27 cellular contexts compared by ENCODE assay signal in genomic region chr15:67907175-67907723, GRCh38.
"Had no signal": no experiment of that assay in that cellular context is flagged by ENCODE, and none has a peak within 500 bp of the region (broad histone marks: within the 10 kb centered on the region; RNA-seq: fewer than 3 reads in every experiment).

No MANE protein-coding gene starts in this region.

- H3K36me3 Mint-ChIP-seq: activated CD4-positive, alpha-beta memory T cell treated with anti-CD3 and anti-CD28 coated beads for 36 hours; activated naive CD8-positive, alpha-beta T cell treated with anti-CD3 and anti-CD28 coated beads, Interleukin-2, amount 10 ng/mL, durations not matched to agents 7 days and 5 days; natural killer cell; stimulated activated effector memory CD8-positive, alpha-beta T cell treated with anti-CD3 and anti-CD28 coated beads, Interleukin-12 subunit alpha, Interleukin-12 subunit beta, amount 100 ng/mL, for 72 hours had no signal

- H3K9me3 ChIP-seq: thyroid gland, upper lobe of right lung had no signal

- DNase-seq: activated CD4-positive, alpha-beta memory T cell treated with anti-CD3 and anti-CD28 coated beads for 36 hours; activated CD4-positive, alpha-beta T cell treated with anti-CD3 and anti-CD28 coated beads, Interleukin-2, amount 10 ng/mL, durations not matched to agents 24 days and 14 days; activated CD4-positive, CD25-positive, alpha-beta regulatory T cell treated with anti-CD3 and anti-CD28 coated beads, Interleukin-2, amount 50 U/mL, for 72 hours; activated CD8-positive, alpha-beta memory T cell treated with anti-CD3 and anti-CD28 coated beads, Interleukin-2, amount 50 U/mL, for 4 hours; activated effector memory CD4-positive, alpha-beta T cell treated with anti-CD3 and anti-CD28 coated beads, Interleukin-2, amount 50 U/mL, for 16 hours; activated naive CD4-positive, alpha-beta T cell treated with anti-CD3 and anti-CD28 coated beads for 36 hours; activated naive CD8-positive, alpha-beta T cell treated with anti-CD3 and anti-CD28 coated beads, Interleukin-2, amount 10 ng/mL, durations not matched to agents 7 days and 5 days; activated T-cell treated with anti-CD3 and anti-CD28 coated beads, Interleukin-2, amount 50 U/mL, for 1 hour; brain microvascular endothelial cell; caudate nucleus; cortex of kidney; foreskin keratinocyte; left colon; lower lobe of right lung; mesenchymal stem cell; natural killer cell; sigmoid colon; small intestine; stimulated activated CD4-positive, alpha-beta T cell treated with anti-CD3 and anti-CD28 coated beads, Interleukin-4, amount 100 ng/mL, for 24 hours; T-helper 2 cell; thyroid gland; upper lobe of right lung had no signal

- H3K4me3 Mint-ChIP-seq: activated CD4-positive, alpha-beta memory T cell treated with anti-CD3 and anti-CD28 coated beads for 36 hours; activated CD4-positive, alpha-beta T cell treated with anti-CD3 and anti-CD28 coated beads, Interleukin-2, amount 10 ng/mL, durations not matched to agents 24 days and 14 days; activated naive CD4-positive, alpha-beta T cell treated with anti-CD3 and anti-CD28 coated beads for 36 hours; activated naive CD8-positive, alpha-beta T cell treated with anti-CD3 and anti-CD28 coated beads, Interleukin-2, amount 10 ng/mL, durations not matched to agents 7 days and 5 days; activated T-helper 1 cell treated with anti-CD3 and anti-CD28 coated beads, Interleukin-12 subunit alpha, Interleukin-12 subunit beta, Interleukin-2, Interleukin-4 antibody, amounts not matched to agents 30 ng/mL and 10 ng/mL and 1 ng/mL, durations not matched to agents 14 hours and 24 hours and 36 hours; natural killer cell; stimulated activated effector memory CD8-positive, alpha-beta T cell treated with anti-CD3 and anti-CD28 coated beads, Interleukin-12 subunit alpha, Interleukin-12 subunit beta, amount 100 ng/mL, for 72 hours; stimulated activated naive CD8-positive, alpha-beta T cell treated with anti-CD3 and anti-CD28 coated beads, Interleukin-15, Interleukin-2, amounts not matched to agents 100 ng/mL and 50 ng/mL, for 24 hours had no signal

- H3K27ac Mint-ChIP-seq: activated CD4-positive, alpha-beta memory T cell treated with anti-CD3 and anti-CD28 coated beads for 36 hours; activated CD4-positive, alpha-beta T cell treated with anti-CD3 and anti-CD28 coated beads, Interleukin-2, amount 10 ng/mL, durations not matched to agents 24 days and 14 days; activated naive CD4-positive, alpha-beta T cell treated with anti-CD3 and anti-CD28 coated beads for 36 hours; activated naive CD8-positive, alpha-beta T cell treated with anti-CD3 and anti-CD28 coated beads, Interleukin-2, amount 10 ng/mL, durations not matched to agents 7 days and 5 days; activated T-helper 1 cell treated with anti-CD3 and anti-CD28 coated beads, Interleukin-12 subunit alpha, Interleukin-12 subunit beta, Interleukin-2, Interleukin-4 antibody, amounts not matched to agents 30 ng/mL and 10 ng/mL and 1 ng/mL, durations not matched to agents 14 hours and 24 hours and 36 hours; natural killer cell; progenitor cell of endocrine pancreas; stimulated activated effector memory CD8-positive, alpha-beta T cell treated with anti-CD3 and anti-CD28 coated beads, Interleukin-12 subunit alpha, Interleukin-12 subunit beta, amount 100 ng/mL, for 72 hours; stimulated activated naive CD8-positive, alpha-beta T cell treated with anti-CD3 and anti-CD28 coated beads, Interleukin-15, Interleukin-2, amounts not matched to agents 100 ng/mL and 50 ng/mL, for 24 hours had no signal

- H3K4me3 ChIP-seq: esophagus muscularis mucosa, lower lobe of right lung, sigmoid colon, thyroid gland, upper lobe of right lung had no signal

- H3K4me1 Mint-ChIP-seq: activated naive CD8-positive, alpha-beta T cell treated with anti-CD3 and anti-CD28 coated beads, Interleukin-2, amount 10 ng/mL, durations not matched to agents 7 days and 5 days; natural killer cell had no signal

- H3K36me3 ChIP-seq: brain microvascular endothelial cell, esophagus muscularis mucosa, lower lobe of right lung, sigmoid colon, thyroid gland, upper lobe of right lung had no signal

- H3K27me3 ChIP-seq: brain microvascular endothelial cell, esophagus muscularis mucosa, foreskin keratinocyte, sigmoid colon, thyroid gland, upper lobe of right lung had no signal

- H3K27ac ChIP-seq: brain microvascular endothelial cell, esophagus muscularis mucosa, foreskin keratinocyte, lower lobe of right lung, sigmoid colon, thyroid gland, upper lobe of right lung had no signal

- H3K27me3 Mint-ChIP-seq: progenitor cell of endocrine pancreas; stimulated activated naive CD8-positive, alpha-beta T cell treated with anti-CD3 and anti-CD28 coated beads, Interleukin-15, Interleukin-2, amounts not matched to agents 100 ng/mL and 50 ng/mL, for 24 hours had no signal

- ATAC-seq: foreskin keratinocyte; left colon; lower lobe of right lung; natural killer cell; stimulated activated effector memory CD8-positive, alpha-beta T cell treated with anti-CD3 and anti-CD28 coated beads, Interleukin-12 subunit alpha, Interleukin-12 subunit beta, amount 100 ng/mL, for 72 hours; upper lobe of right lung had no signal

- H3K4me1 ChIP-seq: foreskin keratinocyte, lower lobe of right lung, thyroid gland, upper lobe of right lung had no signal
